ENCODE assay signal across 13 cellular contexts in genomic region chr1:32272557-32273388, GRCh38. TPM values are rescaled to one million over a fixed set of nuclear protein-coding genes. Genes with fewer than 3 reads are reported as not detected.
DNase-seq lines count a peak whose midpoint lies in the region; ATAC-seq, FAIRE-seq and TF ChIP-seq lines count a peak whose summit lies in the region.
"Had no signal": no experiment of that assay in that cellular context is flagged by ENCODE, and none has a peak within 500 bp of the region (broad histone marks: within the 10 kb centered on the region; RNA-seq: fewer than 3 reads in every experiment).

No MANE protein-coding gene starts in this region.

- H3K18ac ChIP-seq in neuronal stem cell (ENCODE audit: low read length): peak overlapping the region; percentile 25

- no peak overlapping the region for H3K4ac ChIP-seq in neuronal stem cell (ENCODE audit: low read length)

- no peak overlapping the region for H4K8ac ChIP-seq in neuronal stem cell (ENCODE audit: low read depth, low read length)

- H3F3A ChIP-seq in PC-9 (ENCODE audit: insufficient read depth, low read depth): peaks cover 6% of the 10 kb centered on the region; the same call in 1 of the 2 replicates

- no peaks in the 10 kb centered on the region for H3K79me2 ChIP-seq in PC-9 (ENCODE audit: low read depth)

- H3K36me3 ChIP-seq in PC-9 (ENCODE audit: low read depth): no peaks in the 10 kb centered on the region
- no peaks in the 10 kb centered on the region for H3K36me3 ChIP-seq in neuronal stem cell (replicated peaks in 1 of 2; ENCODE audit: control insufficient read depth in 2 of 2, insufficient read depth in 2 of 2, low read length in 2 of 2)
- H3K36me3 ChIP-seq in body of pancreas (replicated peaks in 1 of 2; ENCODE audit: insufficient read depth in 1 of 2, low read depth in 2 of 2): no peaks in the 10 kb centered on the region
- no peaks in the 10 kb centered on the region for H3K36me3 ChIP-seq in SJCRH30
- H3K36me3 ChIP-seq: Peyer's patch had no signal

- no peak for TF ChIP-seq POLR2A in GM12892 (IDR thresholded peaks at IDR 0.05; ENCODE audit: low read depth, low read length)
- no peak for TF ChIP-seq POLR2A in body of pancreas (IDR thresholded peaks at IDR 0.05)

- no peak overlapping the region for H3K9ac ChIP-seq in neuronal stem cell (ENCODE audit: low read depth, low read length, poor library complexity)

- H3K36me3 Mint-ChIP-seq in activated naive CD8-positive, alpha-beta T cell: no peaks in the 10 kb centered on the region

- BruUV-seq in PC-9 (replicated peaks; lab: Mats Ljungman, UMichigan): no TSS peak

- H3K27me3 ChIP-seq in PC-9 (ENCODE audit: insufficient read depth, low read depth) (no peaks in the 10 kb centered on the region), neuronal stem cell (ENCODE audit: control insufficient read depth in 3 of 3, insufficient read depth in 3 of 3, low read depth in 1 of 3, low read length in 3 of 3) (peaks cover 0 to 15% (median 14%) of the 10 kb centered on the region in 3 experiments), body of pancreas (peaks cover 0 to 14% of the 10 kb centered on the region in 2 donors), SJCRH30 (peaks cover 3% of the 10 kb centered on the region; the same call in 1 of the 2 replicates)
- H3K27me3 ChIP-seq: Peyer's patch had no signal

- no peak overlapping the region for H2AK5ac ChIP-seq in neuronal stem cell (ENCODE audit: low read depth, low read length)

- no peak overlapping the region for H2BK12ac ChIP-seq in neuronal stem cell (ENCODE audit: low read length)

- intact Hi-C loops in PC-9 (cut with micrococcal nuclease; ENCODE audit: unreplicated experiment) (no loop called here), body of pancreas (cut with DNase I) (no loop called here)

- H3K4me1 ChIP-seq in PC-9 (replicated peaks; ENCODE audit: insufficient read depth): peaks cover 18% of the 10 kb centered on the region
- H3K4me1 ChIP-seq in neuronal stem cell (ENCODE audit: control insufficient read depth in 2 of 2, insufficient read depth in 1 of 2, low read depth in 1 of 2, low read length in 2 of 2): peaks cover 0 to 1% of the 10 kb centered on the region in 2 donors
- peaks cover 5% of the 10 kb centered on the region for H3K4me1 ChIP-seq in body of pancreas
- H3K4me1 ChIP-seq in SJCRH30: no peaks in the 10 kb centered on the region

- H3K9me3 Mint-ChIP-seq in activated naive CD8-positive, alpha-beta T cell (ENCODE audit: low read depth): no peaks in the 10 kb centered on the region
- H3K9me3 Mint-ChIP-seq: dendritic cell treated with granulocyte-macrophage colony-stimulating factor and Interleukin-4, amounts not matched to agents 40 ng/mL and 50 ng/mL, for 4 days had no signal

- H4K20me1 ChIP-seq in PC-9 (ENCODE audit: insufficient read depth): no peaks in the 10 kb centered on the region

- no peaks in the 10 kb centered on the region for H3K9me2 ChIP-seq in PC-9 (ENCODE audit: insufficient read depth)

- no peak overlapping the region for H3K14ac ChIP-seq in neuronal stem cell (ENCODE audit: low read length)

- FAIRE-seq in GM12892 (lab: Jason Lieb, UNC): peak; percentile 57

- no peak overlapping the region for H3K27ac ChIP-seq in PC-9
- no peak overlapping the region for H3K27ac ChIP-seq in neuronal stem cell (replicated peaks; ENCODE audit: low read length)
- no peak overlapping the region for H3K27ac ChIP-seq in body of pancreas
- H3K27ac ChIP-seq in SJCRH30: no peak overlapping the region
- H3K27ac ChIP-seq: foreskin keratinocyte had no signal

- no peak overlapping the region; the same call in 1 of the 2 replicates for H3K4me3 ChIP-seq in PC-9
- H3K4me3 ChIP-seq in neuronal stem cell (ENCODE audit: low read length in 2 of 2): peak overlapping the region in 1 of 2 donors; percentile 65
- H3K4me3 ChIP-seq in body of pancreas: no peak overlapping the region
- H3K4me3 ChIP-seq in SJCRH30: no peak overlapping the region
- H3K4me3 ChIP-seq: Peyer's patch had no signal

- 100% methylated on average over 2 of the region's 7 CpGs; no CpG with 5 or more reads in 1 of the 2 donors for WGBS in neuronal stem cell (ENCODE audit: extremely low coverage in 2 of 2, insufficient read length in 2 of 2, insufficient replicate concordance in 1 of 2), 2 donors
- WGBS in body of pancreas, 2 donors: 74 to 81% methylated on average over 7 of the region's 7 CpGs

- H3K27me3 Mint-ChIP-seq in activated naive CD8-positive, alpha-beta T cell: no peaks in the 10 kb centered on the region

- CTCF ChIA-PET in PC-9 (lab: Charles Lee): no interaction called here

- H2AFZ ChIP-seq in PC-9: peak overlapping the region; percentile 67; the same call in 1 of the 2 replicates
- no peak overlapping the region for H2AFZ ChIP-seq in neuronal stem cell (ENCODE audit: low read length)

- no peak overlapping the region for H4K91ac ChIP-seq in neuronal stem cell (ENCODE audit: low read depth, low read length, poor library complexity)

- POLR2A ChIA-PET in PC-9 (lab: Charles Lee; ENCODE audit: unreplicated experiment): no interaction called here

- H3K4me3 Mint-ChIP-seq in activated naive CD8-positive, alpha-beta T cell: peak overlapping the region; percentile 75
- H3K4me3 Mint-ChIP-seq: dendritic cell treated with granulocyte-macrophage colony-stimulating factor and Interleukin-4, amounts not matched to agents 40 ng/mL and 50 ng/mL, for 4 days had no signal

- peaks cover 64% of the 10 kb centered on the region for H3K4me1 Mint-ChIP-seq in activated naive CD8-positive, alpha-beta T cell (ENCODE audit: low read depth)

- no peak for DNase-seq in GM12892 (ENCODE audit: insufficient read length)
- DNase-seq in PC-9: no peak
- no peak for DNase-seq in neuronal stem cell (ENCODE audit: low spot score)
- DNase-seq in body of pancreas: no peak
- DNase-seq in SJCRH30: no peak
- DNase-seq in effector CD8-positive, alpha-beta T cell (lab: John Stamatoyannopoulos, UW): no peak
- DNase-seq: MM.1S, NCI-H2171, Peyer's patch had no signal

- H2BK5ac ChIP-seq in neuronal stem cell (ENCODE audit: low read length): no peak overlapping the region

- peak overlapping the region; percentile 86 for H3K4me2 ChIP-seq in PC-9
- H3K4me2 ChIP-seq in neuronal stem cell (ENCODE audit: insufficient read depth, low read length, poor library complexity, severe bottlenecking): no peak overlapping the region

- H2BK120ac ChIP-seq in neuronal stem cell (ENCODE audit: low read depth, low read length): no peak overlapping the region

- no peaks in the 10 kb centered on the region for H3K79me1 ChIP-seq in neuronal stem cell (ENCODE audit: low read depth, low read length)

- ATAC-seq in body of pancreas: no peak

- no peaks in the 10 kb centered on the region for H3K9me3 ChIP-seq in PC-9 (ENCODE audit: insufficient read depth, low read depth)
- H3K9me3 ChIP-seq in neuronal stem cell (replicated peaks in 1 of 2; ENCODE audit: control insufficient read depth in 2 of 2, insufficient read depth in 1 of 2, low read depth in 1 of 2, low read length in 2 of 2): no peaks in the 10 kb centered on the region
- no peaks in the 10 kb centered on the region for H3K9me3 ChIP-seq in body of pancreas
- no peaks in the 10 kb centered on the region for H3K9me3 ChIP-seq in SJCRH30 (replicated peaks)
- H3K9me3 ChIP-seq: Peyer's patch had no signal

- H3K23ac ChIP-seq in neuronal stem cell (ENCODE audit: low read depth, low read length, poor library complexity): no peak overlapping the region

- peak overlapping the region; percentile 94 for H3K27ac Mint-ChIP-seq in activated naive CD8-positive, alpha-beta T cell
- H3K27ac Mint-ChIP-seq: dendritic cell treated with granulocyte-macrophage colony-stimulating factor and Interleukin-4, amounts not matched to agents 40 ng/mL and 50 ng/mL, for 4 days had no signal

- TF ChIP-seq CTCF in PC-9 (conservative IDR thresholded peaks at IDR 0.05) (no peak), body of pancreas (IDR thresholded peaks at IDR 0.05) (no peak)

- no peak overlapping the region for H2BK15ac ChIP-seq in neuronal stem cell (ENCODE audit: low read length)

RNA-seq across cellular contexts. Expression of gene HDAC1, which starts 19.1 kb away (rescaled TPM):
- polyA plus RNA-seq in GM12892 (2012; ENCODE audit: missing spikeins): 155 TPM
- total RNA-seq in PC-9 (2021): 131 and 171 TPM in 2 replicates
- 85.9 TPM for polyA plus RNA-seq in neuronal stem cell (2013, experiment 1 of 2)
- polyA plus RNA-seq in neuronal stem cell (2013, experiment 2 of 2): 84.7 TPM
- total RNA-seq in body of pancreas: 10 to 100 TPM; 32.7 to 50.4 TPM
- 156 and 160 TPM in 2 replicates for total RNA-seq in SJCRH30 (2014; rRNA removed; shearing (Covaris generic))

RNA-seq across cellular contexts. Expression of gene LCK, which starts 21.7 kb away (rescaled TPM):
- 60.3 TPM for polyA plus RNA-seq in GM12892 (2012; ENCODE audit: missing spikeins)
- 2.0 and 2.6 TPM in 2 replicates for total RNA-seq in PC-9 (2021)
- polyA plus RNA-seq in neuronal stem cell (2013, experiment 1 of 2): 0.01 TPM
- 0.08 TPM for polyA plus RNA-seq in neuronal stem cell (2013, experiment 2 of 2)
- total RNA-seq in body of pancreas: 1 to 10 TPM in 1 of 2 donors, not detected in 1; 1.6 TPM
- 0.43 TPM in 1 of 2 replicates, not detected in the other for total RNA-seq in SJCRH30 (2014; rRNA removed; shearing (Covaris generic))

RNA-seq across cellular contexts. Expression of gene FAM167B, which starts 25.8 kb away (rescaled TPM):
- not detected for polyA plus RNA-seq in GM12892 (2012; ENCODE audit: missing spikeins)
- total RNA-seq in PC-9 (2021) (1.6 and 2.2 TPM in 2 replicates), body of pancreas (1 to 10 TPM in 1 of 2 donors, not detected in 1; 4.9 TPM)
- polyA plus RNA-seq in neuronal stem cell (2013, experiment 1 of 2): 4.3 TPM
- polyA plus RNA-seq in neuronal stem cell (2013, experiment 2 of 2): 4.2 TPM
- not detected in 2 replicates for total RNA-seq in SJCRH30 (2014; rRNA removed; shearing (Covaris generic))
- total RNA-seq: kidney epithelial cell had no signal

RNA-seq across cellular contexts. Expression of gene EIF3I, which starts 50.6 kb away (rescaled TPM):
- polyA plus RNA-seq in GM12892 (2012; ENCODE audit: missing spikeins): 260 TPM
- 199 and 229 TPM in 2 replicates for total RNA-seq in PC-9 (2021)
- polyA plus RNA-seq in neuronal stem cell (2013, experiment 1 of 2): 141 TPM
- 146 TPM for polyA plus RNA-seq in neuronal stem cell (2013, experiment 2 of 2)
- 10 to 100 TPM; 69.5 to 81.7 TPM for total RNA-seq in body of pancreas
- 290 and 295 TPM in 2 replicates for total RNA-seq in SJCRH30 (2014; rRNA removed; shearing (Covaris generic))

RNA-seq across cellular contexts. Expression of gene TMEM234, which starts 50.6 kb away (rescaled TPM):
- polyA plus RNA-seq in GM12892 (2012; ENCODE audit: missing spikeins): 7.5 TPM
- 14.1 and 18.1 TPM in 2 replicates for total RNA-seq in PC-9 (2021)
- polyA plus RNA-seq in neuronal stem cell (2013, experiment 1 of 2): 7.0 TPM
- polyA plus RNA-seq in neuronal stem cell (2013, experiment 2 of 2): 7.0 TPM
- 10 to 100 TPM; 16.3 to 20.8 TPM for total RNA-seq in body of pancreas
- total RNA-seq in SJCRH30 (2014; rRNA removed; shearing (Covaris generic)): 8.7 and 9.9 TPM in 2 replicates
